8 cellular contexts compared by ENCODE assay signal in genomic region chr18:12420831-12421421, GRCh38. TPM values are rescaled to one million over a fixed set of nuclear protein-coding genes. Genes with fewer than 3 reads are reported as not detected.
DNase-seq lines count a peak whose midpoint lies in the region; ATAC-seq, FAIRE-seq and TF ChIP-seq lines count a peak whose summit lies in the region.

No MANE protein-coding gene starts in this region.

- H2AFZ ChIP-seq in HepG2 (ENCODE audit: low read length) = peak overlapping the region; percentile 51

- peak; percentile 80 for FAIRE-seq in HepG2 (lab: Jason Lieb, UNC)

- BruUV-seq in HepG2 (replicated peaks; lab: Mats Ljungman, UMichigan) = no TSS peak

- TF ChIP-seq CTCF in HepG2 (CRISPR knock-in tag; IDR thresholded peaks at IDR 0.05) = no peak; the same call in 1 of the 2 replicates

- peak overlapping the region; percentile 92 for H3K27ac ChIP-seq in HepG2 (ENCODE audit: extremely low read length, insufficient read depth, low read length)

- intact Hi-C loops in HepG2 (cut with micrococcal nuclease; ENCODE audit: unreplicated experiment) = loop anchor here (2.0 kb wide), 1 partner anchor 24 kb away; no protein-coding TSS in a partner anchor

- H3K9ac ChIP-seq in HepG2 (ENCODE audit: insufficient read depth, low read depth, low read length) = peak overlapping the region; percentile 81

- TF ChIP-seq RAD21 in HepG2 (CRISPR knock-in tag; IDR thresholded peaks at IDR 0.05) = no peak

- no peaks in the 10 kb centered on the region for H4K20me1 ChIP-seq in HepG2 (ENCODE audit: insufficient read depth, low read length)

- H3K79me2 ChIP-seq in HepG2 (ENCODE audit: insufficient read depth, low read length) = peaks cover 2% of the 10 kb centered on the region

- peak overlapping the region; percentile 86 for H3K4me2 ChIP-seq in HepG2 (ENCODE audit: low read depth, low read length)

- H3K36me3 ChIP-seq in HepG2 (replicated peaks in 1 of 2; ENCODE audit: control insufficient read depth in 1 of 2, insufficient read depth in 2 of 2, low read length in 2 of 2) = no peaks in the 10 kb centered on the region

- CTCF ChIA-PET in HepG2 (lab: Yijun Ruan, JAX; ENCODE audit: low intra/inter-chr PET ratio, low total read pairs) = interaction anchor here (2.2 kb wide), 1 partner anchor 29 kb away, joined by 5 read pairs; no protein-coding TSS in a partner anchor

- no peaks in the 10 kb centered on the region for H3K27me3 ChIP-seq in HepG2 (ENCODE audit: control insufficient read depth in 1 of 2, insufficient read depth in 2 of 2, low read length in 2 of 2)

- H3K27me3 Mint-ChIP-seq in activated naive CD8-positive, alpha-beta T cell treated with anti-CD3 and anti-CD28 coated beads, Interleukin-2, amount 50 U/mL, for 24 hours = peaks cover 4% of the 10 kb centered on the region

- H3K4me3 Mint-ChIP-seq in activated naive CD8-positive, alpha-beta T cell treated with anti-CD3 and anti-CD28 coated beads, Interleukin-2, amount 50 U/mL, for 24 hours = peak overlapping the region; percentile 66

- TF ChIP-seq POLR2A in HepG2 (IDR thresholded peaks at IDR 0.05; ENCODE audit: insufficient read depth in 1 of 2, low read depth in 2 of 2, low read length in 2 of 2) = peak; percentile 56 to 65

- peak overlapping the region; percentile 76 to 87 (median 86) for H3K4me3 ChIP-seq in HepG2 (replicated peaks in 1 of 3; ENCODE audit: insufficient read depth in 1 of 3, low read depth in 2 of 3, low read length in 3 of 3)

- no peak for ATAC-seq in activated naive CD8-positive, alpha-beta T cell treated with anti-CD3 and anti-CD28 coated beads, Interleukin-2, amount 50 U/mL, for 24 hours
- ATAC-seq in HepG2 = peak; percentile 79
- no peak for ATAC-seq in HG02678 (IDR thresholded peaks at IDR 0.05; ENCODE audit: unreplicated experiment)

- H3K36me3 Mint-ChIP-seq in activated naive CD8-positive, alpha-beta T cell treated with anti-CD3 and anti-CD28 coated beads, Interleukin-2, amount 50 U/mL, for 24 hours (ENCODE audit: low read depth) = no peaks in the 10 kb centered on the region

- no peaks in the 10 kb centered on the region for H3K9me3 Mint-ChIP-seq in activated naive CD8-positive, alpha-beta T cell treated with anti-CD3 and anti-CD28 coated beads, Interleukin-2, amount 50 U/mL, for 24 hours

- WGBS in HepG2 (ENCODE audit: low lambda C conversion rate) = under 1% methylated on average over 13 of the region's 25 CpGs

- peak overlapping the region; percentile 39 for H3K27ac Mint-ChIP-seq in activated naive CD8-positive, alpha-beta T cell treated with anti-CD3 and anti-CD28 coated beads, Interleukin-2, amount 50 U/mL, for 24 hours

- TF ChIP-seq EP300 in HepG2 (IDR thresholded peaks at IDR 0.05; ENCODE audit: low read depth in 2 of 2, low read length in 2 of 2) (no peak), HepG2 (CRISPR knock-in tag; IDR thresholded peaks at IDR 0.05; ENCODE audit: borderline replicate concordance) (no peak)

- H3K4me1 Mint-ChIP-seq in activated naive CD8-positive, alpha-beta T cell treated with anti-CD3 and anti-CD28 coated beads, Interleukin-2, amount 50 U/mL, for 24 hours = peaks cover 12% of the 10 kb centered on the region

- in situ Hi-C loops in HepG2 (cut with HindIII; ENCODE audit: extremely low pct_ligation_motif_present, low pct_unique_long_range_greater_than_20kb) = no loop called here

- POLR2A ChIA-PET in HepG2 (lab: Yijun Ruan, JAX) = interaction anchor here (0.6 to 2.4 kb wide), 8 partner anchors 11 to 248 kb away, joined by 3 to 15 read pairs (median 3); partner anchors contain the start of gene AFG3L2

- peak; percentile 40 for DNase-seq in ELF-1 (ENCODE audit: low read depth, low spot score)
- peak; percentile 73 for DNase-seq in NCI-H1092 (lab: John Stamatoyannopoulos, UW)
- DNase-seq in activated naive CD8-positive, alpha-beta T cell treated with anti-CD3 and anti-CD28 coated beads, Interleukin-2, amount 50 U/mL, for 24 hours = no peak
- peak; percentile 66 for DNase-seq in HepG2 (ENCODE audit: low spot score)
- DNase-seq in NOMO-1 (lab: John Stamatoyannopoulos, UW; ENCODE audit: unreplicated experiment in 2 of 2) = no peak
- DNase-seq in foreskin melanocyte = no peak
- no peak for DNase-seq in pons (ENCODE audit: low spot score)

- peaks cover 52% of the 10 kb centered on the region for H3K4me1 ChIP-seq in HepG2 (ENCODE audit: insufficient read depth, low read length)

- H3K9me3 ChIP-seq in HepG2 (ENCODE audit: low read length) = no peaks in the 10 kb centered on the region

TF ChIP-seq in HepG2, 621 proteins besides CTCF, POLR2A, EP300 and RAD21 (continues in another document):
- TF ChIP-seq ZNF709 (CRISPR knock-in tag; IDR thresholded peaks at IDR 0.05) (0 out of 2 replicates have a peak, but pooled peaks have one; percentile 25), STAG1 (CRISPR knock-in tag; IDR thresholded peaks at IDR 0.05) (peak; percentile 19; the same call in 1 of the 2 replicates), ZNF7 (CRISPR knock-in tag; IDR thresholded peaks at IDR 0.05) (no peak), SP2 (CRISPR knock-in tag; IDR thresholded peaks at IDR 0.05) (0 out of 2 replicates have a peak, but pooled peaks have one; percentile 24), FOXK1 (CRISPR knock-in tag; IDR thresholded peaks at IDR 0.05; ENCODE audit: borderline replicate concordance, low read depth) (peak; percentile 28; the same call in 1 of the 2 replicates), ZNF121 (CRISPR knock-in tag; IDR thresholded peaks at IDR 0.05) (no peak), HMGXB4 (CRISPR knock-in tag; IDR thresholded peaks at IDR 0.05; ENCODE audit: borderline replicate concordance in 1 of 2, low read depth in 1 of 2) (peak in 1 of 2 experiments; percentile 30; a peak in 1 of 4 replicates), KDM5A (IDR thresholded peaks at IDR 0.05; ENCODE audit: borderline replicate concordance, low read length) (no peak)

RNA-seq across cellular contexts. Expression of gene PRELID3A, which starts 13.2 kb away (rescaled TPM):
- total RNA-seq in HepG2 (2016; rRNA removed; fragmentation: Illumina TruSeq; extraction: Trizol) = 5.5 and 11.0 TPM in 2 replicates
- 3.0 and 3.2 TPM in 2 replicates for total RNA-seq in HepG2 (2016; cell fraction: cytosol; rRNA removed; fragmentation: Illumina TruSeq; extraction: Trizol; ENCODE audit: low read depth)
- 4.3 and 10.9 TPM in 2 replicates for total RNA-seq in HepG2 (2016; cell fraction: insoluble cytoplasmic fraction; rRNA removed; fragmentation: Illumina TruSeq; extraction: Trizol)
- total RNA-seq in HepG2 (2016; cell fraction: membrane; rRNA removed; fragmentation: Illumina TruSeq; extraction: Trizol) = 3.0 and 4.4 TPM in 2 replicates
- 12.6 and 13.7 TPM in 2 replicates for total RNA-seq in HepG2 (2016; cell fraction: nucleus; rRNA removed; fragmentation: Illumina TruSeq; extraction: Trizol)
- polyA plus RNA-seq in HepG2 (2011; rRNA removed) = 7.2 and 10.3 TPM in 2 replicates
- polyA plus RNA-seq in HepG2 (2011; cell fraction: cytosol; rRNA removed) = 4.0 and 6.0 TPM in 2 replicates
- polyA plus RNA-seq in HepG2 (2011; cell fraction: nucleus; rRNA removed) = 61.8 and 73.7 TPM in 2 replicates
- 6.1 and 8.3 TPM in 2 replicates for polyA plus RNA-seq in HepG2 (2012)
- polyA plus RNA-seq in HepG2 (2016; cell fraction: cytosol; fragmentation: Illumina TruSeq; extraction: Trizol; ENCODE audit: low read depth) = 1.6 and 1.7 TPM in 2 replicates
- 5.9 and 7.6 TPM in 2 replicates for polyA plus RNA-seq in HepG2 (2016; cell fraction: insoluble cytoplasmic fraction; fragmentation: Illumina TruSeq; extraction: Trizol; ENCODE audit: low read depth)
- 2.1 and 2.3 TPM in 2 replicates for polyA plus RNA-seq in HepG2 (2016; cell fraction: membrane; fragmentation: Illumina TruSeq; extraction: Trizol; ENCODE audit: low read depth)
- 42.6 and 45.2 TPM in 2 replicates for polyA plus RNA-seq in HepG2 (2016; cell fraction: nucleus; fragmentation: Illumina TruSeq; extraction: Trizol; ENCODE audit: insufficient read depth, low read depth)
- 1.4 and 2.5 TPM in 2 replicates for polyA minus RNA-seq in HepG2 (2011; rRNA and poly(A)+ RNA removed; ENCODE audit: low replicate concordance)
- polyA minus RNA-seq in HepG2 (2011; cell fraction: cytosol; rRNA and poly(A)+ RNA removed) = 0.99 and 2.6 TPM in 2 replicates
- polyA minus RNA-seq in HepG2 (2011; cell fraction: nucleus; rRNA and poly(A)+ RNA removed) = 10.0 and 13.9 TPM in 2 replicates

RNA-seq across cellular contexts. Expression of gene AFG3L2, which starts 43.9 kb away (rescaled TPM):
- total RNA-seq in HepG2 (2016; rRNA removed; fragmentation: Illumina TruSeq; extraction: Trizol) = 86.3 and 86.9 TPM in 2 replicates
- total RNA-seq in HepG2 (2016; cell fraction: cytosol; rRNA removed; fragmentation: Illumina TruSeq; extraction: Trizol; ENCODE audit: low read depth) = 29.3 and 39.0 TPM in 2 replicates
- total RNA-seq in HepG2 (2016; cell fraction: insoluble cytoplasmic fraction; rRNA removed; fragmentation: Illumina TruSeq; extraction: Trizol) = 85.3 and 86.3 TPM in 2 replicates
- 30.7 and 35.0 TPM in 2 replicates for total RNA-seq in HepG2 (2016; cell fraction: membrane; rRNA removed; fragmentation: Illumina TruSeq; extraction: Trizol)
- total RNA-seq in HepG2 (2016; cell fraction: nucleus; rRNA removed; fragmentation: Illumina TruSeq; extraction: Trizol) = 64.9 and 72.6 TPM in 2 replicates
- polyA plus RNA-seq in HepG2 (2011; rRNA removed) = 26.2 and 28.6 TPM in 2 replicates
- polyA plus RNA-seq in HepG2 (2011; cell fraction: cytosol; rRNA removed) = 22.4 and 28.3 TPM in 2 replicates
- 14.9 and 16.4 TPM in 2 replicates for polyA plus RNA-seq in HepG2 (2011; cell fraction: nucleus; rRNA removed)
- 42.2 and 47.5 TPM in 2 replicates for polyA plus RNA-seq in HepG2 (2012)
- 5.9 and 6.1 TPM in 2 replicates for polyA plus RNA-seq in HepG2 (2016; cell fraction: cytosol; fragmentation: Illumina TruSeq; extraction: Trizol; ENCODE audit: low read depth)
- 66.5 and 67.7 TPM in 2 replicates for polyA plus RNA-seq in HepG2 (2016; cell fraction: insoluble cytoplasmic fraction; fragmentation: Illumina TruSeq; extraction: Trizol; ENCODE audit: low read depth)
- 12.3 and 14.9 TPM in 2 replicates for polyA plus RNA-seq in HepG2 (2016; cell fraction: membrane; fragmentation: Illumina TruSeq; extraction: Trizol; ENCODE audit: low read depth)
- polyA plus RNA-seq in HepG2 (2016; cell fraction: nucleus; fragmentation: Illumina TruSeq; extraction: Trizol; ENCODE audit: insufficient read depth, low read depth) = 57.2 and 57.6 TPM in 2 replicates
- polyA minus RNA-seq in HepG2 (2011; rRNA and poly(A)+ RNA removed; ENCODE audit: low replicate concordance) = 26.7 and 36.0 TPM in 2 replicates
- polyA minus RNA-seq in HepG2 (2011; cell fraction: cytosol; rRNA and poly(A)+ RNA removed) = 28.5 and 36.9 TPM in 2 replicates
- polyA minus RNA-seq in HepG2 (2011; cell fraction: nucleus; rRNA and poly(A)+ RNA removed) = 48.8 and 49.7 TPM in 2 replicates

Comparison
In these comparisons a context has a peak if more than half of its experiments do, and no peak if none do; other contexts are left out.
1. DNase-seq: peak in ELF-1 (single experiment), NCI-H1092 (single experiment) and HepG2 (single experiment); none in activated naive CD8-positive, alpha-beta T cell treated with anti-CD3 and anti-CD28 coated beads, Interleukin-2, amount 50 U/mL, for 24 hours (single experiment), NOMO-1 (0 of 2), foreskin melanocyte (single experiment) and pons (single experiment).